ENCODE assay signal across 9 cellular contexts in the genomic region with DNA sequence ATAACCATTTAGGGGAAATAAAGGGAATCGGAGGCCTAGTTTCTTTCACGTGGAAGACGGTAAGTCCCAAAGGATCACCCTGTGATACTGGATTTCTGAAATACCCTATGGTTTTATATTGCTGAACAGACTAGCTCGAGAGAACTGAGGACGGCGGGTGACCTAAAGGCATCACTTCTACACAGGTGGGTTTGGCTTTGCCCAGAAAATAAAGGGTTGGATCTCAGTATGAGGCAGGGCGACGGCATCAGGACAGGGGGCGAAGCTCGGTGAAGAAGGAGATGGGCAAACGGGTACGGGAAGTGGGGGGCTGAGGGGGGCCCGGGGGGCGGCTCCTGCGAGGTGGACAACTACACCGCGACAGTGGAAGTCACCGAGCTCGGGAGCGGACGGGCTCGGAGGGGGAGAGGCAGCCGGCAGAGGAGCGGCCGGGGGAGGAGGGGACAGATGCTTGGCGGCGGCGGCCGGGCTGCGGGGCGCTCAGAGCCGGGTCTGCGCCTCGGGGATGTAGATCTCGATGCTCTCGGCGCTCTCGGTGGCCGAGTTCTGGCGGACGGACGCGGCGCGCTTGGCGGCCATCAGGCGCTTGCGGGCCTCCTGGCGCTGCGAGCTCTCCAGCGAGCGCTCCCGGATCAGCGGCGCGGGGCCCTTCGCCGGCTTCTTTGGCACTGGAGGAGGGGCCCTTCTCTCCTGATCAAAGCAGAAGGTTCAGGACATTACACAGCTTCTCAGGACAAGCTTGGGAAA. TPM values are rescaled to one million over a fixed set of nuclear protein-coding genes. Genes with fewer than 3 reads are reported as not detected.
DNase-seq lines count a peak whose midpoint lies in the region; ATAC-seq and TF ChIP-seq lines count a peak whose summit lies in the region.
"Had no signal": no experiment of that assay in that cellular context is flagged by ENCODE, and none has a peak within 500 bp of the region (broad histone marks: within the 10 kb centered on the region; RNA-seq: fewer than 3 reads in every experiment).

No MANE protein-coding gene starts in this region.

- TF ChIP-seq CTCF in right lobe of liver (IDR thresholded peaks at IDR 0.05): no peak

- peak overlapping the region; percentile 67 for H3K4me3 Mint-ChIP-seq in dendritic cell treated with granulocyte-macrophage colony-stimulating factor and Interleukin-4, amounts not matched to agents 40 ng/mL and 50 ng/mL, for 4 days

- H3K27me3 Mint-ChIP-seq in dendritic cell treated with granulocyte-macrophage colony-stimulating factor and Interleukin-4, amounts not matched to agents 40 ng/mL and 50 ng/mL, for 4 days: peaks cover 34% of the 10 kb centered on the region

- peaks cover 19% of the 10 kb centered on the region for H3K4me1 Mint-ChIP-seq in dendritic cell treated with granulocyte-macrophage colony-stimulating factor and Interleukin-4, amounts not matched to agents 40 ng/mL and 50 ng/mL, for 4 days (ENCODE audit: low read depth)

- H3K4me1 ChIP-seq in SJCRH30: no peaks in the 10 kb centered on the region
- H3K4me1 ChIP-seq in right lobe of liver: peaks cover 0 to 6% (median 0%) of the 10 kb centered on the region in 4 donors
- peaks cover 0 to 11% (median 4%) of the 10 kb centered on the region in 5 donors for H3K4me1 ChIP-seq in subcutaneous abdominal adipose tissue (ENCODE audit: control insufficient read depth in 5 of 5, insufficient read depth in 5 of 5, low read length in 5 of 5)

- DNase-seq in ELF-1 (ENCODE audit: low read depth, low spot score) (peak; percentile 71), SJCRH30 (peak; percentile 20 to 35), right lobe of liver (peak; percentile 37 to 58 (median 47)), CD1c-positive myeloid dendritic cell (ENCODE audit: extremely low spot score) (no peak)

- H3K36me3 Mint-ChIP-seq in dendritic cell treated with granulocyte-macrophage colony-stimulating factor and Interleukin-4, amounts not matched to agents 40 ng/mL and 50 ng/mL, for 4 days (ENCODE audit: low read depth): no peaks in the 10 kb centered on the region

- no peak overlapping the region for H3K27ac ChIP-seq in SJCRH30
- H3K27ac ChIP-seq in right lobe of liver: no peak overlapping the region
- no peak overlapping the region for H3K27ac ChIP-seq in subcutaneous abdominal adipose tissue (ENCODE audit: low read depth, low read length)
- H3K27ac ChIP-seq: neutrophil had no signal

- no peaks in the 10 kb centered on the region for H3K36me3 ChIP-seq in SJCRH30
- H3K36me3 ChIP-seq in right lobe of liver: no peaks in the 10 kb centered on the region
- no peaks in the 10 kb centered on the region for H3K36me3 ChIP-seq in subcutaneous abdominal adipose tissue (ENCODE audit: control insufficient read depth in 5 of 5, insufficient read depth in 5 of 5, low read length in 5 of 5)
- H3K36me3 ChIP-seq: neutrophil had no signal

- H3K9ac ChIP-seq in subcutaneous abdominal adipose tissue (ENCODE audit: low read length in 5 of 5): no peak overlapping the region

- no peaks in the 10 kb centered on the region for H3K9me3 ChIP-seq in SJCRH30 (replicated peaks)
- H3K9me3 ChIP-seq in right lobe of liver: no peaks in the 10 kb centered on the region
- H3K9me3 ChIP-seq in subcutaneous abdominal adipose tissue (ENCODE audit: control insufficient read depth in 5 of 5, low read length in 5 of 5): no peaks in the 10 kb centered on the region
- H3K9me3 ChIP-seq: neutrophil had no signal

- H3K9me3 Mint-ChIP-seq in dendritic cell treated with granulocyte-macrophage colony-stimulating factor and Interleukin-4, amounts not matched to agents 40 ng/mL and 50 ng/mL, for 4 days: no peaks in the 10 kb centered on the region

- peak overlapping the region; percentile 50 for H3K4me3 ChIP-seq in SJCRH30
- peak overlapping the region; percentile 30 to 52 (median 38) for H3K4me3 ChIP-seq in right lobe of liver
- H3K4me3 ChIP-seq in subcutaneous abdominal adipose tissue (ENCODE audit: low read depth in 1 of 5, low read length in 5 of 5): peak overlapping the region; percentile 35 to 58 (median 49)

- no peak for TF ChIP-seq POLR2A in right lobe of liver (IDR thresholded peaks at IDR 0.05)

- 60% methylated on average over 10 of the region's 58 CpGs for WGBS in right lobe of liver (ENCODE audit: insufficient coverage, low coverage, low lambda C conversion rate, missing lambda C conversion rate)

- ATAC-seq in right lobe of liver (peak; percentile 68 to 79 (median 76)), GM21619 (IDR thresholded peaks at IDR 0.05; ENCODE audit: unreplicated experiment) (no peak), GM21390 (IDR thresholded peaks at IDR 0.05; ENCODE audit: unreplicated experiment) (no peak)

- intact Hi-C loops in dendritic cell treated with granulocyte-macrophage colony-stimulating factor and Interleukin-4, amounts not matched to agents 40 ng/mL and 50 ng/mL, for 4 days (cut with micrococcal nuclease): no loop called here
- intact Hi-C loops in right lobe of liver (cut with DNase I): no loop called here

- no peak overlapping the region for H3K27ac Mint-ChIP-seq in dendritic cell treated with granulocyte-macrophage colony-stimulating factor and Interleukin-4, amounts not matched to agents 40 ng/mL and 50 ng/mL, for 4 days

- H3K27me3 ChIP-seq in SJCRH30 (no peaks in the 10 kb centered on the region), right lobe of liver (no peaks in the 10 kb centered on the region), subcutaneous abdominal adipose tissue (ENCODE audit: control insufficient read depth in 5 of 5, insufficient read depth in 4 of 5, low read length in 5 of 5) (peaks cover 0 to 14% (median 11%) of the 10 kb centered on the region in 5 donors)

RNA-seq across cellular contexts. Expression of a gene that starts 48.9 kb away (rescaled TPM):
- total RNA-seq in SJCRH30 (2014; rRNA removed; shearing (Covaris generic)): 86.9 and 88.8 TPM in 2 replicates
- 10 to 100 TPM; 11.3 to 41.4 (median 22.3) TPM for total RNA-seq in right lobe of liver

Comparison
In these comparisons a context has a peak if more than half of its experiments do, and no peak if none do; other contexts are left out.
1. ATAC-seq: peak in right lobe of liver (4 of 4); none in GM21619 (single experiment) and GM21390 (single experiment).
2. Peak in every context shown above with its lines, with median percentiles within 50 percentile points of each other: H3K4me3 ChIP-seq.